ENCODE assay signal across 15 cellular contexts in the genomic region with DNA sequence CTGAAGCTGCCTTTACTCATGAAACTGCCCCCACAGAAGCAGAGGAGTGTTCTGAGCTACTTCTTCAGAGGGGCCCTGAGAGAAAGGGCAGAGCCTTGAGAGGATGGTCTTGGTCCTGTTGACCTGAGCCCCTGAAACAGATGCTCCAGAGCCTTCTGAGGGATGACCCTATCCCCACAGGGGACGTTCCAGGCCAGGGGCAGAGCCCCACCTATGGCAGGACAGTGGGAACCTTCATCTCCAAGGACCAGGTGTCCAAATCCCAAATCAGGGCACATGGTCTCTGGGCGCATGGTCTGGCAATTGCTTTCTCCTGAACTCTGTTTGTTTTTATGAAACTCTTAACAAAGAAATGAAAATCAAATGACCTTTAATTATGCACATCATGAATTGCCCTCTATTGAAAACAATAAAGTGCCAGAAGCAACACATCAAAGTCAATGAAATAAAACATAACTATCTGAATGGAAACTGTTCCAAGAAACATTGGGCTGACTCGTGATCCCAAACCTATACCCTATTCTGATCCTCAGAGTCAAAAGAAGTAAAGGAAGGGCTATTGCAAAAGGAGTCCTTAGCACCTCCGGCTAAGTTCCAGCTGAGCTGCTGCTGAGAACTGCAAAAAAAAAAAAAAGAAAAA. TPM values are rescaled to one million over a fixed set of nuclear protein-coding genes. Genes with fewer than 3 reads are reported as not detected.
DNase-seq lines count a peak whose midpoint lies in the region; ATAC-seq, FAIRE-seq and TF ChIP-seq lines count a peak whose summit lies in the region.
"Had no signal": no experiment of that assay in that cellular context is flagged by ENCODE, and none has a peak within 500 bp of the region (broad histone marks: within the 10 kb centered on the region; RNA-seq: fewer than 3 reads in every experiment).

No MANE protein-coding gene starts in this region.

- no peak for FAIRE-seq in H1 (lab: Jason Lieb, UNC)
- FAIRE-seq: D721Med had no signal

- no peaks in the 10 kb centered on the region for H3K27me3 ChIP-seq in CD8-positive, alpha-beta memory T cell (ENCODE audit: insufficient read depth, low read length, poor library complexity, severe bottlenecking)
- H3K27me3 ChIP-seq in HCT116 (ENCODE audit: insufficient read depth, low read length) (no peaks in the 10 kb centered on the region), H1 (replicated peaks in 1 of 4; ENCODE audit: control insufficient read depth in 3 of 4, extremely low read depth in 1 of 4, insufficient read depth in 3 of 4, low read length in 3 of 4) (no peaks in the 10 kb centered on the region; a peak in 1 of 7 replicates), trophoblast cell (ENCODE audit: insufficient read depth, low read length) (no peaks in the 10 kb centered on the region), WERI-Rb-1 (ENCODE audit: insufficient read depth, low read depth, severe bottlenecking) (no peaks in the 10 kb centered on the region)
- H3K27me3 ChIP-seq: adrenal gland had no signal

- H3K18ac ChIP-seq in H1 (ENCODE audit: extremely low read depth, low read length) (peak overlapping the region; percentile 14; the same call in 1 of the 2 replicates), trophoblast cell (ENCODE audit: low read length) (no peak overlapping the region)

- no peaks in the 10 kb centered on the region for H3K9me3 Mint-ChIP-seq in CD8-positive, alpha-beta memory T cell
- H3K9me3 Mint-ChIP-seq: T-cell had no signal

- RAD21 ChIA-PET in HCT116 (lab: Charles Lee; ENCODE audit: low non-redundant PET in 1 of 2, low total read pairs in 2 of 2, uncharacterized antibody in 2 of 2, unreplicated experiment in 2 of 2), result no interaction called here

- H2AFZ ChIP-seq in HCT116 (ENCODE audit: low read depth, low read length, poor library complexity, severe bottlenecking) (no peak overlapping the region), H1 (ENCODE audit: low read length) (no peak overlapping the region), trophoblast cell (ENCODE audit: insufficient read depth, low read length, poor library complexity) (no peak overlapping the region)

- H3K79me1 ChIP-seq in H1 (ENCODE audit: low read depth, low read length), result no peaks in the 10 kb centered on the region
- peaks cover 2% of the 10 kb centered on the region for H3K79me1 ChIP-seq in trophoblast cell (ENCODE audit: low read length)

- H3K9me2 ChIP-seq in HCT116 (ENCODE audit: insufficient read depth), result no peaks in the 10 kb centered on the region

- H3K79me2 ChIP-seq in HCT116 (ENCODE audit: insufficient read depth, low read length) (no peaks in the 10 kb centered on the region), H1 (ENCODE audit: control insufficient read depth in 1 of 2, insufficient read depth in 2 of 2, low read length in 2 of 2) (no peaks in the 10 kb centered on the region), trophoblast cell (ENCODE audit: control insufficient read depth, insufficient read depth, low read length, poor library complexity) (no peaks in the 10 kb centered on the region)

- ATAC-seq in HCT116, result peak; percentile 40; the same call in 1 of the 2 replicates

- TF ChIP-seq CTCF in HCT116 (IDR thresholded peaks at IDR 0.05 in 2 of 3, conservative IDR thresholded peaks at IDR 0.05 in 1 of 3; ENCODE audit: borderline replicate concordance in 1 of 3, insufficient read depth in 1 of 3, low read depth in 2 of 3, low read length in 2 of 3), result no peak
- no peak for TF ChIP-seq CTCF in H1 (IDR thresholded peaks at IDR 0.05; ENCODE audit: control extremely low read depth in 1 of 3, insufficient read depth in 1 of 3, low read depth in 1 of 3, low read length in 3 of 3)
- no peak for TF ChIP-seq CTCF in WERI-Rb-1 (IDR thresholded peaks at IDR 0.05; ENCODE audit: low read depth, low read length)

- no peak overlapping the region for H2AK5ac ChIP-seq in H1 (ENCODE audit: low read depth, low read length)
- H2AK5ac ChIP-seq in trophoblast cell (ENCODE audit: low read length), result no peak overlapping the region

- H3K4me2 ChIP-seq in HCT116 (ENCODE audit: low read length) (peak overlapping the region; percentile 53), H1 (ENCODE audit: insufficient read depth in 1 of 2, low read depth in 2 of 2, low read length in 2 of 2) (peak overlapping the region; percentile 14 to 44; a peak in 2 of 4 replicates), trophoblast cell (ENCODE audit: low read length) (peak overlapping the region; percentile 47)

- no peak overlapping the region for H3K4ac ChIP-seq in H1 (replicated peaks; ENCODE audit: insufficient read length, low read depth, low read length)
- H3K4ac ChIP-seq in trophoblast cell (ENCODE audit: low read depth, low read length), result no peak overlapping the region

- peak overlapping the region in 4 of 7 donors; percentile 42 to 78 (median 67) for H3K4me3 Mint-ChIP-seq in CD8-positive, alpha-beta memory T cell

- BruUV-seq in HCT116 (replicated peaks; lab: Mats Ljungman, UMichigan), result no TSS peak

- H3K9ac ChIP-seq in HCT116 (ENCODE audit: low read length) (no peak overlapping the region), H1 (replicated peaks in 1 of 4; ENCODE audit: extremely low read depth in 1 of 4, low read depth in 3 of 4, low read length in 3 of 4) (no peak overlapping the region; a peak in 1 of 7 replicates), trophoblast cell (ENCODE audit: low read length) (no peak overlapping the region)

- H4K5ac ChIP-seq in H1 (ENCODE audit: insufficient read length, low read depth, low read length), result no peak overlapping the region

- H3K14ac ChIP-seq in H1 (ENCODE audit: insufficient read length) (no peak overlapping the region), trophoblast cell (ENCODE audit: low read length) (no peak overlapping the region)

- no peaks in the 10 kb centered on the region for H3K36me3 Mint-ChIP-seq in CD8-positive, alpha-beta memory T cell
- H3K36me3 Mint-ChIP-seq: T-cell had no signal

- H2BK15ac ChIP-seq in H1 (ENCODE audit: low read length), result no peak overlapping the region

- H3K9me3 ChIP-seq in CD8-positive, alpha-beta memory T cell (ENCODE audit: low read length), result no peaks in the 10 kb centered on the region
- H3K9me3 ChIP-seq in HCT116 (ENCODE audit: control insufficient read depth in 1 of 2, insufficient read depth in 1 of 2, low read depth in 1 of 2, low read length in 2 of 2), result no peaks in the 10 kb centered on the region
- no peaks in the 10 kb centered on the region for H3K9me3 ChIP-seq in H1 (ENCODE audit: insufficient read depth in 2 of 2, low read depth in 1 of 2, low read length in 1 of 2)
- no peaks in the 10 kb centered on the region for H3K9me3 ChIP-seq in trophoblast cell (ENCODE audit: insufficient read depth, low read depth, low read length)
- no peaks in the 10 kb centered on the region for H3K9me3 ChIP-seq in WERI-Rb-1 (ENCODE audit: severe bottlenecking)
- H3K9me3 ChIP-seq: adrenal gland had no signal

- peaks cover 50 to 59% (median 58%) of the 10 kb centered on the region in 3 donors for H3K4me1 Mint-ChIP-seq in CD8-positive, alpha-beta memory T cell

- no peaks in the 10 kb centered on the region for H3K23me2 ChIP-seq in H1 (ENCODE audit: low read depth, low read length)

- H2BK12ac ChIP-seq in H1 (ENCODE audit: low read depth, low read length) (peak overlapping the region; percentile 18; the same call in 1 of the 2 replicates), trophoblast cell (ENCODE audit: low read length) (peak overlapping the region; percentile 26)

- peaks cover 44% of the 10 kb centered on the region for H3K4me1 ChIP-seq in CD8-positive, alpha-beta memory T cell (ENCODE audit: insufficient read depth, low read length)
- peaks cover 14% of the 10 kb centered on the region in 2 experiments; a peak in 3 of 4 replicates for H3K4me1 ChIP-seq in HCT116 (ENCODE audit: control insufficient read depth in 1 of 2, insufficient read depth in 2 of 2, low read length in 2 of 2)
- peaks cover 0 to 10% (median 5%) of the 10 kb centered on the region in 4 experiments; a peak in 6 of 7 replicates for H3K4me1 ChIP-seq in H1 (replicated peaks in 1 of 4; ENCODE audit: control insufficient read depth in 3 of 4, insufficient read depth in 4 of 4, low read length in 3 of 4)
- H3K4me1 ChIP-seq in trophoblast cell (ENCODE audit: control insufficient read depth in 1 of 2, insufficient read depth in 2 of 2, low read length in 2 of 2), result peaks cover 18 to 19% of the 10 kb centered on the region in 2 experiments
- H3K4me1 ChIP-seq: adrenal gland had no signal

- no peak overlapping the region for H3K56ac ChIP-seq in H1 (replicated peaks; ENCODE audit: insufficient read length, low read depth, low read length)

- CTCF ChIA-PET in CD8-positive, alpha-beta memory T cell (lab: Charles Lee), result interaction anchor here (0.6 to 1.4 kb wide), 4 partner anchors 17 to 242 kb away, joined by 3 to 4 read pairs (median 3); no protein-coding TSS in a partner anchor
- CTCF ChIA-PET in HCT116 (lab: Charles Lee), result no interaction called here
- CTCF ChIA-PET in H1 (lab: Charles Lee; ENCODE audit: partially characterized antibody), result interaction anchor here (0.9 to 11.7 kb wide), 10 partner anchors 10 to 124 kb away, joined by 3 to 173 read pairs (median 4); no protein-coding TSS in a partner anchor

- H2BK120ac ChIP-seq in H1 (replicated peaks; ENCODE audit: low read depth, low read length) (no peak overlapping the region), trophoblast cell (ENCODE audit: insufficient read depth, low read length, poor library complexity) (peak overlapping the region; percentile 18)

- TF ChIP-seq RAD21 in HCT116 (IDR thresholded peaks at IDR 0.05; ENCODE audit: low read depth) (no peak), H1 (IDR thresholded peaks at IDR 0.05 in 1 of 2, conservative IDR thresholded peaks at IDR 0.05 in 1 of 2; ENCODE audit: low read depth in 2 of 2, low read length in 2 of 2) (no peak)

- no peak for TF ChIP-seq EP300 in H1 (IDR thresholded peaks at IDR 0.05; ENCODE audit: borderline replicate concordance in 1 of 2, low read depth in 2 of 2, low read length in 2 of 2)

- H3K23ac ChIP-seq in H1 (ENCODE audit: insufficient read length) (no peak overlapping the region), trophoblast cell (ENCODE audit: low read length) (no peak overlapping the region)

- H4K20me1 ChIP-seq in HCT116 (ENCODE audit: insufficient read depth) (no peaks in the 10 kb centered on the region), H1 (replicated peaks in 1 of 2; ENCODE audit: control insufficient read depth in 1 of 2, insufficient read depth in 2 of 2, low read length in 2 of 2) (no peaks in the 10 kb centered on the region)

- DNase-seq in CD8-positive, alpha-beta memory T cell, result no peak
- DNase-seq in HCT116 (ENCODE audit: low read depth, low spot score), result no peak
- DNase-seq in H1 (ENCODE audit: low read depth in 1 of 2, low spot score in 2 of 2), result no peak
- DNase-seq in trophoblast cell, result no peak
- no peak for DNase-seq in WERI-Rb-1
- DNase-seq in NCI-H1417 treated with DMSO at 0.1 percent for 48 hours (lab: John Stamatoyannopoulos, UW), result no peak
- no peak for DNase-seq in globus pallidus (ENCODE audit: low spot score)
- DNase-seq: activated CD4-positive, alpha-beta T cell treated with anti-CD3 and anti-CD28 coated beads for 48 hours; adrenal gland; NCI-H1092 treated with DMSO at 0.1 percent for 48 hours; NCI-H446; retina; T-cell had no signal

- peak overlapping the region; percentile 26; the same call in 1 of the 2 replicates for H2BK20ac ChIP-seq in H1 (ENCODE audit: low read length)

- TF ChIP-seq POLR2A in HCT116 (IDR thresholded peaks at IDR 0.05; ENCODE audit: borderline replicate concordance, extremely low read depth, insufficient read depth, insufficient read length), result no peak
- no peak for TF ChIP-seq POLR2A in H1 (IDR thresholded peaks at IDR 0.05; ENCODE audit: control extremely low read depth in 1 of 2, low read depth in 2 of 2, low read length in 2 of 2)

- peaks cover 0 to 2% of the 10 kb centered on the region in 2 donors for H3K27me3 Mint-ChIP-seq in CD8-positive, alpha-beta memory T cell
- H3K27me3 Mint-ChIP-seq: T-cell had no signal

- no peak overlapping the region for H2BK5ac ChIP-seq in H1 (ENCODE audit: low read depth, low read length)
- H2BK5ac ChIP-seq in trophoblast cell (ENCODE audit: low read depth, low read length, poor library complexity), result peak overlapping the region; percentile 52

- no peak overlapping the region for H3K4me3 ChIP-seq in CD8-positive, alpha-beta memory T cell (ENCODE audit: low read length)
- H3K4me3 ChIP-seq in HCT116 (replicated peaks in 1 of 2; ENCODE audit: low read depth in 1 of 2, low read length in 2 of 2), result no peak overlapping the region
- no peak overlapping the region for H3K4me3 ChIP-seq in H1 (ENCODE audit: extremely low read depth in 1 of 4, insufficient read depth in 2 of 4, low read depth in 3 of 4, low read length in 4 of 4)
- no peak overlapping the region for H3K4me3 ChIP-seq in trophoblast cell (ENCODE audit: low read depth, low read length)
- H3K4me3 ChIP-seq in WERI-Rb-1 (ENCODE audit: low read depth, low read length), result no peak overlapping the region
- H3K4me3 ChIP-seq: adrenal gland had no signal

- no peak overlapping the region for H4K8ac ChIP-seq in H1 (ENCODE audit: extremely low read depth, insufficient read depth, low read length)
- peak overlapping the region; percentile 7 for H4K8ac ChIP-seq in trophoblast cell (ENCODE audit: low read depth, low read length)

- intact Hi-C loops in HCT116 (cut with micrococcal nuclease), result no loop called here

- POLR2A ChIA-PET in CD8-positive, alpha-beta memory T cell (lab: Charles Lee), result no interaction called here
- POLR2A ChIA-PET in HCT116 (lab: Charles Lee), result no interaction called here
- POLR2A ChIA-PET in H1 (lab: Charles Lee; ENCODE audit: partially characterized antibody), result interaction anchor here (1.0 kb wide), 1 partner anchor 17 kb away, joined by 3 read pairs; no protein-coding TSS in a partner anchor

- no peak overlapping the region for H3K27ac ChIP-seq in CD8-positive, alpha-beta memory T cell (ENCODE audit: low read depth, low read length)
- H3K27ac ChIP-seq in HCT116 (ENCODE audit: low read depth, low read length), result no peak overlapping the region
- H3K27ac ChIP-seq in H1 (ENCODE audit: low read depth, low read length), result peak overlapping the region; percentile 48; the same call in 1 of the 2 replicates
- peak overlapping the region; percentile 41 for H3K27ac ChIP-seq in trophoblast cell (ENCODE audit: low read depth, low read length)
- no peak overlapping the region for H3K27ac ChIP-seq in WERI-Rb-1
- H3K27ac ChIP-seq: adrenal gland had no signal

- 81% methylated on average over 4 of the region's 4 CpGs; no CpG with 5 or more reads in 1 of the 2 experiments for WGBS in H1 (ENCODE audit: extremely low coverage in 1 of 2, insufficient coverage in 1 of 2, insufficient read length in 1 of 2, insufficient replicate concordance in 2 of 2, low coverage in 1 of 2, low lambda C conversion rate in 2 of 2, missing lambda C conversion rate in 1 of 2), 2 experiments
- WGBS in trophoblast cell (ENCODE audit: extremely low coverage, insufficient coverage, insufficient read length), result no CpG with 5 or more reads among the region's 4 CpGs

- H3K36me3 ChIP-seq in CD8-positive, alpha-beta memory T cell (ENCODE audit: insufficient read depth, low read length), result no peaks in the 10 kb centered on the region
- H3K36me3 ChIP-seq in HCT116 (ENCODE audit: control insufficient read depth in 1 of 2, insufficient read depth in 2 of 2, low read length in 2 of 2) (no peaks in the 10 kb centered on the region), H1 (ENCODE audit: control insufficient read depth in 2 of 4, insufficient read depth in 4 of 4, low read length in 3 of 4) (no peaks in the 10 kb centered on the region), trophoblast cell (ENCODE audit: control insufficient read depth in 1 of 2, insufficient read depth in 2 of 2, low read length in 2 of 2) (no peaks in the 10 kb centered on the region), WERI-Rb-1 (no peaks in the 10 kb centered on the region)
- H3K36me3 ChIP-seq: adrenal gland had no signal

- no peak overlapping the region for H4K12ac ChIP-seq in trophoblast cell (ENCODE audit: low read depth, low read length)

- H3K27ac Mint-ChIP-seq in CD8-positive, alpha-beta memory T cell, result peak overlapping the region in 6 of 8 donors; percentile 46 to 91 (median 70)

- H4K91ac ChIP-seq in H1 (replicated peaks; ENCODE audit: insufficient read length, low read length) (no peak overlapping the region), trophoblast cell (ENCODE audit: low read depth, low read length) (peak overlapping the region; percentile 41)

RNA-seq across cellular contexts. Expression of a gene that starts 0.5 kb away (rescaled TPM):
- total RNA-seq in CD8-positive, alpha-beta memory T cell, result 1 to 10 TPM; 1.4 to 1.5 TPM
- 1.5 TPM for polyA plus RNA-seq in CD8-positive, alpha-beta memory T cell
- total RNA-seq in HCT116 (2021; ENCODE audit: unreplicated experiment), result 0.52 TPM
- polyA plus RNA-seq in HCT116 (2012), result 0.64 and 0.69 TPM in 2 replicates
- 0.29 and 0.61 TPM in 2 replicates for total RNA-seq in H1 (2021; fragmentation: NEBNext Ultra II Directional; extraction: Animal tissue kit (Norgen Biotek cat#: 25700))
- polyA plus RNA-seq in H1 (2011; rRNA removed), result 0.79 and 1.0 TPM in 2 replicates
- 0.88 TPM for polyA plus RNA-seq in H1 (2011; cell fraction: cytosol; rRNA removed)
- 1.5 TPM for polyA plus RNA-seq in H1 (2011; cell fraction: nucleus; rRNA removed)
- polyA plus RNA-seq in H1 (2012, experiment 1 of 2), result 0.26 to 0.66 TPM (median 0.36 TPM) in 4 replicates
- 0.52 TPM for polyA plus RNA-seq in H1 (2012, experiment 2 of 2)
- polyA plus RNA-seq in H1 (2013, experiment 1 of 2), result 0.32 TPM
- polyA plus RNA-seq in H1 (2013, experiment 2 of 2), result 0.40 TPM
- polyA minus RNA-seq in H1 (2011; rRNA and poly(A)+ RNA removed), result 0.54 and 0.98 TPM in 2 replicates
- 0.73 TPM for polyA minus RNA-seq in H1 (2011; cell fraction: cytosol; rRNA and poly(A)+ RNA removed)
- 1.3 TPM for polyA minus RNA-seq in H1 (2011; cell fraction: nucleus; rRNA and poly(A)+ RNA removed)
- polyA plus RNA-seq in trophoblast cell (2013), result 4.0 and 4.1 TPM in 2 replicates
- total RNA-seq: dermis microvascular lymphatic vessel endothelial cell had no signal

RNA-seq across cellular contexts. Expression of a gene that starts 53.2 kb away (rescaled TPM):
- under 1 TPM in 1 of 2 experiments, not detected in 1; 0.11 TPM for total RNA-seq in CD8-positive, alpha-beta memory T cell
- polyA plus RNA-seq in CD8-positive, alpha-beta memory T cell, result not detected
- total RNA-seq in HCT116 (2021; ENCODE audit: unreplicated experiment), result 2.5 TPM
- 2.3 and 3.1 TPM in 2 replicates for polyA plus RNA-seq in HCT116 (2012)
- 44.6 and 50.0 TPM in 2 replicates for total RNA-seq in H1 (2021; fragmentation: NEBNext Ultra II Directional; extraction: Animal tissue kit (Norgen Biotek cat#: 25700))
- polyA plus RNA-seq in H1 (2011; rRNA removed), result 117 and 151 TPM in 2 replicates
- polyA plus RNA-seq in H1 (2011; cell fraction: cytosol; rRNA removed), result 117 TPM
- polyA plus RNA-seq in H1 (2011; cell fraction: nucleus; rRNA removed), result 137 TPM
- 45.7 to 68.5 TPM (median 67.3 TPM) in 4 replicates for polyA plus RNA-seq in H1 (2012, experiment 1 of 2)
- 67.1 TPM for polyA plus RNA-seq in H1 (2012, experiment 2 of 2)
- polyA plus RNA-seq in H1 (2013, experiment 1 of 2), result 51.8 TPM
- polyA plus RNA-seq in H1 (2013, experiment 2 of 2), result 57.8 TPM
- polyA minus RNA-seq in H1 (2011; rRNA and poly(A)+ RNA removed), result 64.2 and 70.4 TPM in 2 replicates
- polyA minus RNA-seq in H1 (2011; cell fraction: cytosol; rRNA and poly(A)+ RNA removed), result 17.0 TPM
- polyA minus RNA-seq in H1 (2011; cell fraction: nucleus; rRNA and poly(A)+ RNA removed), result 34.0 TPM
- polyA plus RNA-seq in trophoblast cell (2013), result 4.7 TPM in 2 replicates

RNA-seq across cellular contexts. Expression of a gene that starts 56.5 kb away (rescaled TPM):
- 100 to 1,000 TPM; 120 to 122 TPM for total RNA-seq in CD8-positive, alpha-beta memory T cell
- 659 TPM for polyA plus RNA-seq in CD8-positive, alpha-beta memory T cell
- total RNA-seq in HCT116 (2021; ENCODE audit: unreplicated experiment), result 1.7 TPM
- 0.67 and 1.1 TPM in 2 replicates for polyA plus RNA-seq in HCT116 (2012)
- total RNA-seq in H1 (2021; fragmentation: NEBNext Ultra II Directional; extraction: Animal tissue kit (Norgen Biotek cat#: 25700)), result 0.11 and 0.31 TPM in 2 replicates
- polyA plus RNA-seq in H1 (2011; rRNA removed), result 0.05 and 0.16 TPM in 2 replicates
- 0.06 TPM for polyA plus RNA-seq in H1 (2011; cell fraction: cytosol; rRNA removed)
- polyA plus RNA-seq in H1 (2011; cell fraction: nucleus; rRNA removed), result 0.66 TPM
- polyA plus RNA-seq in H1 (2012, experiment 1 of 2), result 0.05 TPM in 1 of 4 replicates, not detected in the others
- polyA plus RNA-seq in H1 (2012, experiment 2 of 2), result 0.09 TPM
- 0.14 TPM for polyA plus RNA-seq in H1 (2013, experiment 1 of 2)
- polyA plus RNA-seq in H1 (2013, experiment 2 of 2), result 0.15 TPM
- polyA minus RNA-seq in H1 (2011; rRNA and poly(A)+ RNA removed), result 0.09 TPM in 1 of 2 replicates, not detected in the other
- polyA minus RNA-seq in H1 (2011; cell fraction: cytosol; rRNA and poly(A)+ RNA removed), result not detected
- polyA minus RNA-seq in H1 (2011; cell fraction: nucleus; rRNA and poly(A)+ RNA removed), result 0.40 TPM
- 0.08 and 0.24 TPM in 2 replicates for polyA plus RNA-seq in trophoblast cell (2013)
- total RNA-seq: dermis microvascular lymphatic vessel endothelial cell had no signal

Comparison
In these comparisons a context has a peak if more than half of its experiments do, and no peak if none do; other contexts are left out.
1. H3K27ac ChIP-seq: peak in H1 (single experiment) and trophoblast cell (single experiment); none in CD8-positive, alpha-beta memory T cell (single experiment), HCT116 (single experiment) and WERI-Rb-1 (single experiment).
2. RNA of a gene that starts 53.2 kb away (total RNA-seq): 44.6 to 50.0 TPM in H1; 2.5 TPM in HCT116 (single experiment) and 0.11 TPM in CD8-positive, alpha-beta memory T cell; every median in the first group is over 10 times any median in the second.
3. RNA of a gene that starts 56.5 kb away (total RNA-seq): 120 to 122 TPM in CD8-positive, alpha-beta memory T cell; 1.7 TPM in HCT116 (single experiment) and 0.11 to 0.31 TPM in H1; every median in the first group is over 10 times any median in the second.
4. Peak in every context shown above with its lines, with median percentiles within 50 percentile points of each other: H3K4me2 ChIP-seq.